8 cellular contexts compared by ENCODE assay signal in genomic region chr4:139734201-139734874, GRCh38.
DNase-seq lines count a peak whose midpoint lies in the region; ATAC-seq and TF ChIP-seq lines count a peak whose summit lies in the region.

No MANE protein-coding gene starts in this region.

- no peak for ATAC-seq in HG02884 (IDR thresholded peaks at IDR 0.05; ENCODE audit: unreplicated experiment)
- ATAC-seq in GM21526 (IDR thresholded peaks at IDR 0.05; ENCODE audit: low FRiP score, unreplicated experiment): no peak

- H3K4me3 Mint-ChIP-seq in immature natural killer cell: peak overlapping the region; percentile 71 to 84 (median 76)

- H3K4me1 Mint-ChIP-seq in immature natural killer cell: peaks cover 10 to 16% of the 10 kb centered on the region in 2 donors

- peaks cover 5 to 21% (median 13%) of the 10 kb centered on the region in 3 donors for H3K27me3 Mint-ChIP-seq in immature natural killer cell (ENCODE audit: low read depth in 3 of 3)

- no peak overlapping the region for H3K9ac ChIP-seq in HUES48 (ENCODE audit: low read depth, low read length)

- H3K4me3 ChIP-seq in HUES48 (ENCODE audit: low read depth, low read length) (peak overlapping the region; percentile 42), spleen (peak overlapping the region; percentile 31 to 73 (median 48))

- peak overlapping the region; percentile 9 for H3K27ac ChIP-seq in HUES48 (ENCODE audit: low read depth, low read length)
- peak overlapping the region; percentile 10 to 86 (median 79) for H3K27ac ChIP-seq in spleen

- TF ChIP-seq CTCF in AG09319 (IDR thresholded peaks at IDR 0.05; ENCODE audit: low read depth, low read length) (no peak), spleen (IDR thresholded peaks at IDR 0.05 in 8 of 11, conservative IDR thresholded peaks at IDR 0.05 in 3 of 11) (no peak)

- TF ChIP-seq POLR2A in spleen (IDR thresholded peaks at IDR 0.05): no peak

- H3K36me3 Mint-ChIP-seq in immature natural killer cell: peaks cover 0 to 3% (median 3%) of the 10 kb centered on the region in 3 donors

- DNase-seq in AG09319 (ENCODE audit: extremely low read depth, low read depth) (peak; percentile 52), astrocyte of the hippocampus (ENCODE audit: low read depth, low spot score) (peak; percentile 38), immature natural killer cell (no peak), spleen (no peak), iPS-NIHi11 (ENCODE audit: low spot score) (no peak)

- H3K9me3 ChIP-seq in HUES48 (ENCODE audit: control insufficient read depth, insufficient read depth, low read length) (no peaks in the 10 kb centered on the region), spleen (no peaks in the 10 kb centered on the region)

- no peaks in the 10 kb centered on the region for H3K9me3 Mint-ChIP-seq in immature natural killer cell

- no peaks in the 10 kb centered on the region for H3K36me3 ChIP-seq in HUES48 (ENCODE audit: control insufficient read depth, insufficient read depth, low read length)
- H3K36me3 ChIP-seq in spleen: peaks cover 0 to 14% (median 0%) of the 10 kb centered on the region in 6 donors

- peak overlapping the region in 1 of 6 donors; percentile 13 for H3K27ac Mint-ChIP-seq in immature natural killer cell

- intact Hi-C loops in spleen (cut with DNase I; ENCODE audit: low total_unique reads): loop anchor here (10.0 kb wide), 1 partner anchor 420 kb away; the partner anchor contains the start of gene MAML3

- H3K4me1 ChIP-seq in HUES48 (ENCODE audit: control insufficient read depth, insufficient read depth, low read length) (peaks cover 26% of the 10 kb centered on the region), spleen (peaks cover 6 to 54% (median 36%) of the 10 kb centered on the region in 6 donors)

- 13 to 28% (median 17%) methylated on average over 9 to 14 of the region's 14 CpGs for WGBS in spleen, 5 donors

- peaks cover 26% of the 10 kb centered on the region for H3K27me3 ChIP-seq in HUES48 (ENCODE audit: control insufficient read depth, insufficient read depth, low read length)
- peaks cover 0 to 40% (median 7%) of the 10 kb centered on the region in 7 donors for H3K27me3 ChIP-seq in spleen (replicated peaks in 1 of 7)

Comparison
In these comparisons a context has a peak if more than half of its experiments do, and no peak if none do; other contexts are left out.
1. DNase-seq: peak in AG09319 (single experiment) and astrocyte of the hippocampus (single experiment); none in immature natural killer cell (0 of 3), spleen (single experiment) and iPS-NIHi11 (single experiment).